ENCODE assay signal across 9 cellular contexts in the genomic region with DNA sequence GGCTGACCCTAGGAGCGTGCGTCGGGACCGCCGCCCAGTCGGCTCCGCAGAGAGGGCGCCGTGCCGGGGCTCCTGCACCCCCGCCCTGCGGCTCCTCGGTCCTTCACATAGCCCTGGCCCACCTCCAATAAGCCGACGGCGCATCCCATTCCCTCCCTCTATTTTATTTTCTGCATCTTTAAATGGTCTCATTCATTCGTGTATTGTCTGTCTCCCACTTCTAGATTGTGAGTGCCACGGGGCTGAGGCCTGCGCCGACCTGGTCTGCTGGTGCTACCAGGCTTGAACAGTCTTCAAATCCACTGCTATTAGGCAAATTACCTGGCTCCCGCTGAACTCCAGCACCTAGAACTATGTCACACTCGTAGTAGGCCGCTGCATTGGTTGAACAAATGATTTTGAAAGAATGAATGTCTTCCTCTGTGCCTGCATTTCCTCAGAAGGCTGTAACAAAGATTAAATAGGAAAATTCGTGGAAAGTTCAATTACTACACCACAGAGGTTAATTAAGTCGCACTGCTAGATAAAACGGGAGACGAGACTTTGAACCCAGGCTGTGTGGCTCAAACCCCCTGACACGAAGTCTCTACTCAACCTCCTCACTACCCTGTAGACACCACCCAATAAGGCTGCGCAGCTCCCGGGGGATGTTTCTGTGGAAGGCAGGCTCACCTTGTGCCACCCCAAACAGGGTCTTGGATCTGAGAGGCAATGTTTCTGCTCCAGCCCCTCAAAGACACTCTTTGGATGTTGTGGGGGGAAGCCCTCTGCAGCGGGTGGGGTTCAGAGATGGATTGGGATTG. TPM values are rescaled to one million over a fixed set of nuclear protein-coding genes. Genes with fewer than 3 reads are reported as not detected.
DNase-seq lines count a peak whose midpoint lies in the region; ATAC-seq, FAIRE-seq and TF ChIP-seq lines count a peak whose summit lies in the region.
"Had no signal": no experiment of that assay in that cellular context is flagged by ENCODE, and none has a peak within 500 bp of the region (broad histone marks: within the 10 kb centered on the region; RNA-seq: fewer than 3 reads in every experiment).

No MANE protein-coding gene starts in this region.

- no peak for TF ChIP-seq RAD21 in GM12878 (IDR thresholded peaks at IDR 0.05; ENCODE audit: insufficient read depth, low read depth, low read length)

- H3K27ac ChIP-seq in GM12878 (ENCODE audit: control insufficient read depth, insufficient read depth) (no peak overlapping the region), thyroid gland (peak overlapping the region in 2 of 3 donors; percentile 86 to 90)

- peaks cover 12% of the 10 kb centered on the region for H3K4me1 ChIP-seq in GM12878 (ENCODE audit: control insufficient read depth, insufficient read depth, low read length)
- H3K4me1 ChIP-seq in thyroid gland, result peaks cover 35 to 39% of the 10 kb centered on the region in 2 donors

- no peak for FAIRE-seq in GM12878 (lab: Jason Lieb, UNC)
- FAIRE-seq: G401.6 had no signal

- no peaks in the 10 kb centered on the region for H4K20me1 ChIP-seq in GM12878 (ENCODE audit: control insufficient read depth, insufficient read depth)

- DNase-seq in activated CD8-positive, alpha-beta memory T cell treated with anti-CD3 and anti-CD28 coated beads, Interleukin-2, amount 10 ng/mL, durations not matched to agents 7 days and 5 days, result no peak
- DNase-seq in activated CD8-positive, alpha-beta memory T cell treated with anti-CD3 and anti-CD28 coated beads for 24 hours, result no peak
- no peak for DNase-seq in GM12878 (ENCODE audit: low read depth, low spot score)
- no peak for DNase-seq in left lobe of liver (ENCODE audit: low spot score)
- DNase-seq in thyroid gland, result no peak
- DNase-seq in NCI-H1105 (lab: John Stamatoyannopoulos, UW), result no peak

- TF ChIP-seq POLR2A in GM12878 (IDR thresholded peaks at IDR 0.05; ENCODE audit: low read depth, low read length) (no peak), thyroid gland (IDR thresholded peaks at IDR 0.05) (no peak)

- no peaks in the 10 kb centered on the region for H3K27me3 Mint-ChIP-seq in activated CD8-positive, alpha-beta memory T cell treated with anti-CD3 and anti-CD28 coated beads, Interleukin-2, amount 10 ng/mL, durations not matched to agents 7 days and 5 days

- H3K9ac ChIP-seq in GM12878 (ENCODE audit: control insufficient read depth, insufficient read depth, low read length), result no peak overlapping the region

- in situ Hi-C loops in GM12878 (cut with MboI), result loop anchor here (25.0 kb wide), 1 partner anchor 1614 kb away; a partner anchor contains a TSS

- POLR2A ChIA-PET in GM12878 (lab: Charles Lee), result interaction anchor here (0.5 to 7.4 kb wide), 3 partner anchors 8 to 41 kb away, joined by 3 to 82 read pairs (median 71); a partner anchor contains a TSS

- H3K36me3 Mint-ChIP-seq in activated CD8-positive, alpha-beta memory T cell treated with anti-CD3 and anti-CD28 coated beads, Interleukin-2, amount 10 ng/mL, durations not matched to agents 7 days and 5 days, result no peaks in the 10 kb centered on the region

- H3K36me3 ChIP-seq in GM12878 (ENCODE audit: control insufficient read depth in 2 of 2, insufficient read depth in 2 of 2, low read length in 1 of 2), result peaks cover 0 to 10% of the 10 kb centered on the region in 2 experiments; a peak in 2 of 4 replicates
- H3K36me3 ChIP-seq in thyroid gland, result no peaks in the 10 kb centered on the region

- no peak for TF ChIP-seq EP300 in GM12878 (IDR thresholded peaks at IDR 0.05; ENCODE audit: borderline replicate concordance in 1 of 2, control insufficient read depth in 1 of 2, low read depth in 2 of 2, low read length in 2 of 2)

- H3K27ac Mint-ChIP-seq in activated CD8-positive, alpha-beta memory T cell treated with anti-CD3 and anti-CD28 coated beads, Interleukin-2, amount 10 ng/mL, durations not matched to agents 7 days and 5 days, result no peak overlapping the region

- no TSS peak for BruUV-seq in GM12878 (replicated peaks; lab: Mats Ljungman, UMichigan)

- 58% methylated on average over 31 of the region's 31 CpGs for WGBS in GM12878 (ENCODE audit: insufficient coverage, insufficient replicate concordance, low lambda C conversion rate, missing lambda C conversion rate)
- WGBS in thyroid gland, 2 donors, result 37 to 40% methylated on average over 31 of the region's 31 CpGs

- peaks cover 34% of the 10 kb centered on the region for H3K4me1 Mint-ChIP-seq in activated CD8-positive, alpha-beta memory T cell treated with anti-CD3 and anti-CD28 coated beads, Interleukin-2, amount 10 ng/mL, durations not matched to agents 7 days and 5 days

- peak overlapping the region; percentile 79 for H3K4me3 Mint-ChIP-seq in activated CD8-positive, alpha-beta memory T cell treated with anti-CD3 and anti-CD28 coated beads, Interleukin-2, amount 10 ng/mL, durations not matched to agents 7 days and 5 days

- H2AFZ ChIP-seq in GM12878 (ENCODE audit: control insufficient read depth, low read depth, low read length), result peak overlapping the region; percentile 94; the same call in 1 of the 2 replicates

- CTCF ChIA-PET in activated CD8-positive, alpha-beta memory T cell treated with anti-CD3 and anti-CD28 coated beads, Interleukin-2, amount 10 ng/mL, durations not matched to agents 7 days and 5 days (lab: Charles Lee), result interaction anchor here (2.9 to 12.3 kb wide), 6 partner anchors 7 to 56 kb away, joined by 14 to 146 read pairs (median 28); a partner anchor contains a TSS
- CTCF ChIA-PET in GM12878 (lab: Yijun Ruan, JAX), result interaction anchor here (0.8 to 6.2 kb wide), 4 partner anchors 24 to 107 kb away, joined by 3 to 66 read pairs (median 34); a partner anchor contains a TSS

- no peaks in the 10 kb centered on the region for H3K27me3 ChIP-seq in GM12878 (replicated peaks in 1 of 2; ENCODE audit: control insufficient read depth in 2 of 2, insufficient read depth in 2 of 2, low read length in 1 of 2)
- H3K27me3 ChIP-seq in thyroid gland, result no peaks in the 10 kb centered on the region

- H3K9me3 ChIP-seq in GM12878 (replicated peaks; ENCODE audit: control insufficient read depth, insufficient read depth, low read length), result no peaks in the 10 kb centered on the region
- no peaks in the 10 kb centered on the region for H3K9me3 ChIP-seq in thyroid gland

- TF ChIP-seq CTCF in GM12878 (IDR thresholded peaks at IDR 0.05 in 2 of 3, conservative IDR thresholded peaks at IDR 0.05 in 1 of 3; ENCODE audit: control insufficient read depth in 2 of 3, extremely low read depth in 1 of 3, insufficient read depth in 1 of 3, low read depth in 3 of 3, low read length in 3 of 3) (no peak), thyroid gland (IDR thresholded peaks at IDR 0.05) (no peak)

- intact Hi-C loops in GM12878 (cut with micrococcal nuclease; ENCODE audit: unreplicated experiment), result no loop called here
- intact Hi-C loops in thyroid gland (cut with DNase I), result no loop called here

- no peak for ATAC-seq in activated CD8-positive, alpha-beta memory T cell treated with anti-CD3 and anti-CD28 coated beads, Interleukin-2, amount 10 ng/mL, durations not matched to agents 7 days and 5 days
- ATAC-seq in GM12878 (no peak), left lobe of liver (peak; percentile 1), GM21526 (IDR thresholded peaks at IDR 0.05; ENCODE audit: low FRiP score, unreplicated experiment) (no peak), HG03045 (IDR thresholded peaks at IDR 0.05; ENCODE audit: unreplicated experiment) (no peak)

- peak overlapping the region; percentile 98; the same call in 1 of the 2 replicates for H3K4me2 ChIP-seq in GM12878 (ENCODE audit: control insufficient read depth, insufficient read depth)

- SMC1A ChIA-PET in GM12878 (lab: Charles Lee; ENCODE audit: uncharacterized antibody, unreplicated experiment), result interaction anchor here (0.6 to 1.1 kb wide), 2 partner anchors 42 to 44 kb away, joined by 3 read pairs; no protein-coding TSS in a partner anchor

- H3K9me3 Mint-ChIP-seq in activated CD8-positive, alpha-beta memory T cell treated with anti-CD3 and anti-CD28 coated beads, Interleukin-2, amount 10 ng/mL, durations not matched to agents 7 days and 5 days (ENCODE audit: low read depth), result no peaks in the 10 kb centered on the region

- peaks cover 24% of the 10 kb centered on the region for H3K79me2 ChIP-seq in GM12878 (ENCODE audit: control insufficient read depth, insufficient read depth, low read length)

- RAD21 ChIA-PET in GM12878 (lab: Charles Lee; ENCODE audit: unreplicated experiment), result interaction anchor here (8.6 kb wide), 1 partner anchor 42 kb away, joined by 104 read pairs; a partner anchor contains a TSS

- H3K4me3 ChIP-seq in GM12878 (peak overlapping the region; percentile 81), thyroid gland (replicated peaks in 1 of 3) (peak overlapping the region; percentile 11 to 75 (median 74))

RNA-seq across cellular contexts. Expression of a gene that starts 1.2 kb away (rescaled TPM):
- 100 to 1,000 TPM; 142 to 177 TPM for total RNA-seq in activated CD8-positive, alpha-beta memory T cell treated with anti-CD3 and anti-CD28 coated beads, Interleukin-2, amount 10 ng/mL, durations not matched to agents 7 days and 5 days
- 10.7 and 13.0 TPM in 2 replicates for total RNA-seq in GM12878 (2013; cell fraction: nucleolus; rRNA removed)
- total RNA-seq in GM12878 (2014; rRNA removed), result 219 and 251 TPM in 2 replicates
- total RNA-seq in GM12878 (2014; rRNA removed; fragmentation: Illumina TruSeq; extraction: Trizol), result 170 and 195 TPM in 2 replicates
- total RNA-seq in GM12878 (2021), result 264 and 283 TPM in 2 replicates
- 46.9 TPM for polyA plus RNA-seq in GM12878 (2011; ENCODE audit: low read depth)
- polyA plus RNA-seq in GM12878 (2011; rRNA removed), result 75.7 and 138 TPM in 2 replicates
- 154 and 216 TPM in 2 replicates for polyA plus RNA-seq in GM12878 (2011; cell fraction: cytosol; rRNA removed)
- 118 and 123 TPM in 2 replicates for polyA plus RNA-seq in GM12878 (2011; cell fraction: nucleus; rRNA removed)
- 119 TPM in 2 replicates for polyA plus RNA-seq in GM12878 (2012)
- 42.7 and 109 TPM in 2 replicates for polyA plus RNA-seq in GM12878 (2014; fragmentation: Illumina TruSeq; extraction: Trizol)
- 10 to 100 TPM in 1 of 2 experiments, 1 to 10 TPM in 1; 8.4 to 27.7 TPM for polyA plus RNA-seq in GM12878 (2014; fragmentation: Nextera tagmentation; extraction: Ambion mirVana)
- 222 and 270 TPM in 2 replicates for polyA plus RNA-seq in GM12878 (2014; rRNA removed)
- polyA plus RNA-seq in GM12878 (2016; fragmentation: Nextera tagmentation; extraction: Ambion mirVana), result 10 to 100 TPM; 59.7 to 84.0 TPM
- polyA minus RNA-seq in GM12878 (2011; rRNA and poly(A)+ RNA removed), result 29.3 and 51.8 TPM in 2 replicates
- polyA minus RNA-seq in GM12878 (2011; cell fraction: cytosol; rRNA and poly(A)+ RNA removed), result 30.6 and 32.9 TPM in 2 replicates
- 12.5 and 20.9 TPM in 2 replicates for polyA minus RNA-seq in GM12878 (2011; cell fraction: nucleus; rRNA and poly(A)+ RNA removed)
- 50.1 TPM for total RNA-seq in left lobe of liver
- 100 to 1,000 TPM in 1 of 4 donors, 10 to 100 TPM in 3; 34.2 to 103 (median 83.8) TPM for total RNA-seq in thyroid gland

RNA-seq across cellular contexts. Expression of a gene that starts 3.4 kb away (rescaled TPM):
- 10 to 100 TPM; 18.1 to 20.4 TPM for total RNA-seq in activated CD8-positive, alpha-beta memory T cell treated with anti-CD3 and anti-CD28 coated beads, Interleukin-2, amount 10 ng/mL, durations not matched to agents 7 days and 5 days
- total RNA-seq in GM12878 (2013; cell fraction: nucleolus; rRNA removed), result 9.4 and 10.2 TPM in 2 replicates
- 7.5 and 7.7 TPM in 2 replicates for total RNA-seq in GM12878 (2014; rRNA removed)
- 2.8 and 3.3 TPM in 2 replicates for total RNA-seq in GM12878 (2014; rRNA removed; fragmentation: Illumina TruSeq; extraction: Trizol)
- 7.8 and 10.3 TPM in 2 replicates for total RNA-seq in GM12878 (2021)
- polyA plus RNA-seq in GM12878 (2011; ENCODE audit: low read depth), result 1.5 TPM
- 2.0 and 3.2 TPM in 2 replicates for polyA plus RNA-seq in GM12878 (2011; rRNA removed)
- polyA plus RNA-seq in GM12878 (2011; cell fraction: cytosol; rRNA removed), result 3.8 and 4.1 TPM in 2 replicates
- 24.2 and 27.6 TPM in 2 replicates for polyA plus RNA-seq in GM12878 (2011; cell fraction: nucleus; rRNA removed)
- polyA plus RNA-seq in GM12878 (2012), result 5.1 and 5.5 TPM in 2 replicates
- polyA plus RNA-seq in GM12878 (2014; fragmentation: Illumina TruSeq; extraction: Trizol), result 1.1 and 3.6 TPM in 2 replicates
- polyA plus RNA-seq in GM12878 (2014; fragmentation: Nextera tagmentation; extraction: Ambion mirVana), result under 1 TPM; 0.03 to 0.18 TPM
- polyA plus RNA-seq in GM12878 (2014; rRNA removed), result 7.3 and 7.6 TPM in 2 replicates
- 1 to 10 TPM; 1.4 TPM for polyA plus RNA-seq in GM12878 (2016; fragmentation: Nextera tagmentation; extraction: Ambion mirVana)
- polyA minus RNA-seq in GM12878 (2011; rRNA and poly(A)+ RNA removed), result 4.1 and 5.0 TPM in 2 replicates
- polyA minus RNA-seq in GM12878 (2011; cell fraction: cytosol; rRNA and poly(A)+ RNA removed), result 4.0 and 4.8 TPM in 2 replicates
- 7.3 and 9.2 TPM in 2 replicates for polyA minus RNA-seq in GM12878 (2011; cell fraction: nucleus; rRNA and poly(A)+ RNA removed)
- total RNA-seq in left lobe of liver, result 6.8 TPM
- 10 to 100 TPM; 18.8 to 39.2 (median 23.5) TPM for total RNA-seq in thyroid gland

RNA-seq across cellular contexts. Expression of a gene that starts 7.0 kb away (rescaled TPM):
- 10 to 100 TPM; 23.4 to 23.9 TPM for total RNA-seq in activated CD8-positive, alpha-beta memory T cell treated with anti-CD3 and anti-CD28 coated beads, Interleukin-2, amount 10 ng/mL, durations not matched to agents 7 days and 5 days
- 9.4 and 12.1 TPM in 2 replicates for total RNA-seq in GM12878 (2013; cell fraction: nucleolus; rRNA removed)
- total RNA-seq in GM12878 (2014; rRNA removed) (47.8 and 62.4 TPM in 2 replicates), GM12878 (2014; rRNA removed; fragmentation: Illumina TruSeq; extraction: Trizol) (39.1 and 41.5 TPM in 2 replicates), GM12878 (2021) (31.6 and 37.1 TPM in 2 replicates), left lobe of liver (82.6 TPM), thyroid gland (100 to 1,000 TPM; 107 to 271 (median 196) TPM)
- 29.1 TPM for polyA plus RNA-seq in GM12878 (2011; ENCODE audit: low read depth)
- polyA plus RNA-seq in GM12878 (2011; rRNA removed) (10.7 and 25.5 TPM in 2 replicates), GM12878 (2014; fragmentation: Illumina TruSeq; extraction: Trizol) (7.5 and 37.5 TPM in 2 replicates), GM12878 (2014; fragmentation: Nextera tagmentation; extraction: Ambion mirVana) (10 to 100 TPM in 1 of 2 experiments, 1 to 10 TPM in 1; 1.8 to 26.8 TPM), GM12878 (2014; rRNA removed) (58.6 and 61.9 TPM in 2 replicates), GM12878 (2016; fragmentation: Nextera tagmentation; extraction: Ambion mirVana) (10 to 100 TPM; 95.0 to 99.7 TPM)
- 39.3 and 59.8 TPM in 2 replicates for polyA plus RNA-seq in GM12878 (2011; cell fraction: cytosol; rRNA removed)
- 31.1 and 39.6 TPM in 2 replicates for polyA plus RNA-seq in GM12878 (2011; cell fraction: nucleus; rRNA removed)
- 61.8 and 77.4 TPM in 2 replicates for polyA plus RNA-seq in GM12878 (2012)
- polyA minus RNA-seq in GM12878 (2011; rRNA and poly(A)+ RNA removed), result 10.7 and 22.3 TPM in 2 replicates
- polyA minus RNA-seq in GM12878 (2011; cell fraction: cytosol; rRNA and poly(A)+ RNA removed), result 14.9 and 15.4 TPM in 2 replicates
- polyA minus RNA-seq in GM12878 (2011; cell fraction: nucleus; rRNA and poly(A)+ RNA removed), result 4.2 and 8.3 TPM in 2 replicates

RNA-seq across cellular contexts. Expression of a gene that starts 13.5 kb away (rescaled TPM):
- total RNA-seq in activated CD8-positive, alpha-beta memory T cell treated with anti-CD3 and anti-CD28 coated beads, Interleukin-2, amount 10 ng/mL, durations not matched to agents 7 days and 5 days, result 10 to 100 TPM; 53.4 to 54.8 TPM
- 8.3 and 9.7 TPM in 2 replicates for total RNA-seq in GM12878 (2013; cell fraction: nucleolus; rRNA removed)
- total RNA-seq in GM12878 (2014; rRNA removed), result 23.3 and 25.4 TPM in 2 replicates
- total RNA-seq in GM12878 (2014; rRNA removed; fragmentation: Illumina TruSeq; extraction: Trizol), result 16.3 and 17.5 TPM in 2 replicates
- total RNA-seq in GM12878 (2021), result 75.8 and 81.7 TPM in 2 replicates
- 81.9 TPM for polyA plus RNA-seq in GM12878 (2011; ENCODE audit: low read depth)
- 8.4 and 11.1 TPM in 2 replicates for polyA plus RNA-seq in GM12878 (2011; rRNA removed)
- polyA plus RNA-seq in GM12878 (2011; cell fraction: cytosol; rRNA removed), result 15.2 and 15.4 TPM in 2 replicates
- 19.2 and 22.3 TPM in 2 replicates for polyA plus RNA-seq in GM12878 (2011; cell fraction: nucleus; rRNA removed)
- polyA plus RNA-seq in GM12878 (2012), result 116 and 119 TPM in 2 replicates
- 17.0 and 24.2 TPM in 2 replicates for polyA plus RNA-seq in GM12878 (2014; fragmentation: Illumina TruSeq; extraction: Trizol)
- 10 to 100 TPM in 1 of 2 experiments, 1 to 10 TPM in 1; 7.0 to 28.1 TPM for polyA plus RNA-seq in GM12878 (2014; fragmentation: Nextera tagmentation; extraction: Ambion mirVana)
- polyA plus RNA-seq in GM12878 (2014; rRNA removed), result 32.8 and 46.0 TPM in 2 replicates
- polyA plus RNA-seq in GM12878 (2016; fragmentation: Nextera tagmentation; extraction: Ambion mirVana), result 10 to 100 TPM; 12.4 to 12.7 TPM
- polyA minus RNA-seq in GM12878 (2011; rRNA and poly(A)+ RNA removed), result 5.7 and 7.5 TPM in 2 replicates
- polyA minus RNA-seq in GM12878 (2011; cell fraction: cytosol; rRNA and poly(A)+ RNA removed), result 8.7 and 13.7 TPM in 2 replicates
- polyA minus RNA-seq in GM12878 (2011; cell fraction: nucleus; rRNA and poly(A)+ RNA removed), result 3.7 and 3.8 TPM in 2 replicates
- 20.8 TPM for total RNA-seq in left lobe of liver
- 100 to 1,000 TPM in 1 of 4 donors, 10 to 100 TPM in 3; 52.9 to 101 (median 75.7) TPM for total RNA-seq in thyroid gland

RNA-seq across cellular contexts. Expression of a gene that starts 17.6 kb away (rescaled TPM):
- 10 to 100 TPM; 29.7 to 37.0 TPM for total RNA-seq in activated CD8-positive, alpha-beta memory T cell treated with anti-CD3 and anti-CD28 coated beads, Interleukin-2, amount 10 ng/mL, durations not matched to agents 7 days and 5 days
- total RNA-seq in GM12878 (2013; cell fraction: nucleolus; rRNA removed), result 16.4 and 16.5 TPM in 2 replicates
- total RNA-seq in GM12878 (2014; rRNA removed), result 19.8 and 26.1 TPM in 2 replicates
- total RNA-seq in GM12878 (2014; rRNA removed; fragmentation: Illumina TruSeq; extraction: Trizol), result 19.3 and 22.5 TPM in 2 replicates
- 33.7 and 36.4 TPM in 2 replicates for total RNA-seq in GM12878 (2021)
- polyA plus RNA-seq in GM12878 (2011; ENCODE audit: low read depth), result 16.0 TPM
- polyA plus RNA-seq in GM12878 (2011; rRNA removed), result 22.4 and 33.9 TPM in 2 replicates
- 25.4 and 48.0 TPM in 2 replicates for polyA plus RNA-seq in GM12878 (2011; cell fraction: cytosol; rRNA removed)
- polyA plus RNA-seq in GM12878 (2011; cell fraction: nucleus; rRNA removed), result 273 and 301 TPM in 2 replicates
- 47.6 and 50.2 TPM in 2 replicates for polyA plus RNA-seq in GM12878 (2012)
- polyA plus RNA-seq in GM12878 (2014; fragmentation: Illumina TruSeq; extraction: Trizol), result 12.0 and 27.8 TPM in 2 replicates
- 1 to 10 TPM; 3.7 to 9.7 TPM for polyA plus RNA-seq in GM12878 (2014; fragmentation: Nextera tagmentation; extraction: Ambion mirVana)
- 64.9 and 70.6 TPM in 2 replicates for polyA plus RNA-seq in GM12878 (2014; rRNA removed)
- polyA plus RNA-seq in GM12878 (2016; fragmentation: Nextera tagmentation; extraction: Ambion mirVana), result 10 to 100 TPM; 32.4 to 35.0 TPM
- 9.1 and 19.6 TPM in 2 replicates for polyA minus RNA-seq in GM12878 (2011; rRNA and poly(A)+ RNA removed)
- 8.3 and 11.1 TPM in 2 replicates for polyA minus RNA-seq in GM12878 (2011; cell fraction: cytosol; rRNA and poly(A)+ RNA removed)
- polyA minus RNA-seq in GM12878 (2011; cell fraction: nucleus; rRNA and poly(A)+ RNA removed), result 16.4 and 23.9 TPM in 2 replicates
- total RNA-seq in left lobe of liver, result 28.2 TPM
- total RNA-seq in thyroid gland, result 10 to 100 TPM; 10.9 to 48.6 (median 21.9) TPM
